In the genomic region with DNA sequence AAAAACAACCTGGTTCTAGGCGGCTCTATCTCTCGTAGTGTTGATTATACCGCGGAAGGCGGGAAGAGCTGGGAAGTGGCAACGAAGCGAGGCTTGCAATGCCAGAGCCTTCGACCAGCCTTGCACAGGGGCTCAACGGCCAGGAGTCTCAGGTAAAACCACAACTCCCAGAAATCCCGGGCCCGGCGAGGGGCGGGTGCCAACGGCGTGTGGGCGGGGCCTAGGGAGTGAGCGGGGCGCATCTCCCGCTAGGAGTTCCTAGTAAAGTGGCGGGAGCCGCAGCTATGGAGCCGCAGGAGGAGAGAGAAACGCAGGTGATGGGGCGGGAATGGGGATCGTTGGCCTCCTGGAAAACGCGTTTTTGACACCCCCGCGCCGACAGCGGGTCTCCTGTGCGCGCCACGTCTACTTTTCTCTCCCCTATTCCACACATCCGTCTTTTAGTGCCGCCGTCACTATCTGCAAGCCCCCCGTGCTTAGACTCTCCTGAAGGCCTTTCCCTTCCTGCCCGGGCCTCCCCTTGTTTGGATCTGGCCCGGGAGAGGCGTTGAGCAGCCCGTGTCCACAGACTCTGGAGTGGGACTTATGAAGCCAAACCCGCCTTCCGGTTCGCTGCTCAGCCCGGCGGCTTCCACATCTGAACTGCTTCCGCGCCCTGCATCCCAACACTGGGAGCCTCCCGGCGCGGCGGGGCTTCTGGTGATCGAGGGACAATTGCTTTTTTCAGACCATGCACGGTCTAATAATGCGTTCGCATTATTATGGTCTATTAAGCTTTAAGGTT, we compare ENCODE assay signal across 1 cellular context.
TF ChIP-seq lines count a peak whose summit lies in the region.

A gene with protein sequence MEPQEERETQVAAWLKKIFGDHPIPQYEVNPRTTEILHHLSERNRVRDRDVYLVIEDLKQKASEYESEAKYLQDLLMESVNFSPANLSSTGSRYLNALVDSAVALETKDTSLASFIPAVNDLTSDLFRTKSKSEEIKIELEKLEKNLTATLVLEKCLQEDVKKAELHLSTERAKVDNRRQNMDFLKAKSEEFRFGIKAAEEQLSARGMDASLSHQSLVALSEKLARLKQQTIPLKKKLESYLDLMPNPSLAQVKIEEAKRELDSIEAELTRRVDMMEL (plus strand): TSS at position 258 of the 784 bp plus-strand sequence. CDS start 27 bp downstream, at position 285.

TF ChIP-seq in HepG2, 621 proteins besides CTCF, POLR2A, EP300 and RAD21 (continued from another document):
- TF ChIP-seq, protein P1, sequence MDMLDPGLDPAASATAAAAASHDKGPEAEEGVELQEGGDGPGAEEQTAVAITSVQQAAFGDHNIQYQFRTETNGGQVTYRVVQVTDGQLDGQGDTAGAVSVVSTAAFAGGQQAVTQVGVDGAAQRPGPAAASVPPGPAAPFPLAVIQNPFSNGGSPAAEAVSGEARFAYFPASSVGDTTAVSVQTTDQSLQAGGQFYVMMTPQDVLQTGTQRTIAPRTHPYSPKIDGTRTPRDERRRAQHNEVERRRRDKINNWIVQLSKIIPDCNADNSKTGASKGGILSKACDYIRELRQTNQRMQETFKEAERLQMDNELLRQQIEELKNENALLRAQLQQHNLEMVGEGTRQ (IDR thresholded peaks at IDR 0.05; ENCODE audit: low read depth, low read length): no peak
- TF ChIP-seq, protein P1 (CRISPR knock-in tag; IDR thresholded peaks at IDR 0.05; ENCODE audit: borderline replicate concordance): no peak
- TF ChIP-seq ZNF468 (CRISPR knock-in tag; IDR thresholded peaks at IDR 0.05): no peak
- TF ChIP-seq ZNF160 (CRISPR knock-in tag; IDR thresholded peaks at IDR 0.05): peak; percentile 69; the same call in 1 of the 2 replicates
- TF ChIP-seq ZNF510 (CRISPR knock-in tag; IDR thresholded peaks at IDR 0.05; ENCODE audit: low read depth): no peak
- TF ChIP-seq MBD4 (IDR thresholded peaks at IDR 0.05; ENCODE audit: borderline replicate concordance, low read length): no peak
- TF ChIP-seq, protein P2, sequence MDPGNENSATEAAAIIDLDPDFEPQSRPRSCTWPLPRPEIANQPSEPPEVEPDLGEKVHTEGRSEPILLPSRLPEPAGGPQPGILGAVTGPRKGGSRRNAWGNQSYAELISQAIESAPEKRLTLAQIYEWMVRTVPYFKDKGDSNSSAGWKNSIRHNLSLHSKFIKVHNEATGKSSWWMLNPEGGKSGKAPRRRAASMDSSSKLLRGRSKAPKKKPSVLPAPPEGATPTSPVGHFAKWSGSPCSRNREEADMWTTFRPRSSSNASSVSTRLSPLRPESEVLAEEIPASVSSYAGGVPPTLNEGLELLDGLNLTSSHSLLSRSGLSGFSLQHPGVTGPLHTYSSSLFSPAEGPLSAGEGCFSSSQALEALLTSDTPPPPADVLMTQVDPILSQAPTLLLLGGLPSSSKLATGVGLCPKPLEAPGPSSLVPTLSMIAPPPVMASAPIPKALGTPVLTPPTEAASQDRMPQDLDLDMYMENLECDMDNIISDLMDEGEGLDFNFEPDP (CRISPR knock-in tag; conservative IDR thresholded peaks at IDR 0.05): 0 out of 2 replicates have a peak, but pooled peaks have one; percentile 46
- TF ChIP-seq, protein P3, sequence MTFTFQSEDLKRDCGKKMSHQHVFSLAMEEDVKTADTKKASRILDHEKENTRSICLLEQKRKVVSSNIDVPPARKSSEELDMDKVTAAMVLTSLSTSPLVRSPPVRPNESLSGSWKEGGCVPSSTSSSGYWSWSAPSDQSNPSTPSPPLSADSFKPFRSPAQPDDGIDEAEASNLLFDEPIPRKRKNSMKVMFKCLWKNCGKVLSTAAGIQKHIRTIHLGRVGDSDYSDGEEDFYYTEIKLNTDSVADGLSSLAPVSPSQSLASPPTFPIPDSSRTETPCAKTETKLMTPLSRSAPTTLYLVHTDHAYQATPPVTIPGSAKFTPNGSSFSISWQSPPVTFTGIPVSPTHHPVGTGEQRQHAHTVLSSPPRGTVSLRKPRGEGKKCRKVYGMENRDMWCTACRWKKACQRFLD (CRISPR knock-in tag; IDR thresholded peaks at IDR 0.05; ENCODE audit: borderline replicate concordance): no peak
- peak; percentile 67 for TF ChIP-seq KAT8 (CRISPR knock-in tag; IDR thresholded peaks at IDR 0.05)
- no peak for TF ChIP-seq U2AF1 (optimal IDR thresholded peaks at IDR 0.05; ENCODE audit: low read depth, low read length)
- peak; percentile 81 for TF ChIP-seq HCFC1 (IDR thresholded peaks at IDR 0.05; ENCODE audit: low read depth, low read length)
- TF ChIP-seq MIXL1 (CRISPR knock-in tag; IDR thresholded peaks at IDR 0.05): no peak
- no peak for TF ChIP-seq ZC3H4 (CRISPR knock-in tag; IDR thresholded peaks at IDR 0.05; ENCODE audit: borderline replicate concordance)
- TF ChIP-seq ZBTB21 (CRISPR knock-in tag; IDR thresholded peaks at IDR 0.05): no peak
- TF ChIP-seq MEIS2 (CRISPR knock-in tag; IDR thresholded peaks at IDR 0.05): no peak; the same call in 1 of the 2 replicates
- TF ChIP-seq, protein P4, sequence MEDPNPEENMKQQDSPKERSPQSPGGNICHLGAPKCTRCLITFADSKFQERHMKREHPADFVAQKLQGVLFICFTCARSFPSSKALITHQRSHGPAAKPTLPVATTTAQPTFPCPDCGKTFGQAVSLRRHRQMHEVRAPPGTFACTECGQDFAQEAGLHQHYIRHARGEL (CRISPR knock-in tag; IDR thresholded peaks at IDR 0.05): no peak
- TF ChIP-seq SOX13 (IDR thresholded peaks at IDR 0.05): no peak
- TF ChIP-seq SOX13 (CRISPR knock-in tag; conservative IDR thresholded peaks at IDR 0.05 in 1 of 2, IDR thresholded peaks at IDR 0.05 in 1 of 2): 0 out of 4 replicates have a peak, but pooled peaks of 1 of the 2 experiments have one; percentile 9
- no peak for TF ChIP-seq DNMT3B (CRISPR knock-in tag; conservative IDR thresholded peaks at IDR 0.05)
- no peak; the same call in 1 of the 2 replicates for TF ChIP-seq PHF20 (CRISPR knock-in tag; IDR thresholded peaks at IDR 0.05)
- TF ChIP-seq SRSF1 (optimal IDR thresholded peaks at IDR 0.05; ENCODE audit: low read depth, low read length): no peak
- TF ChIP-seq ZNF235 (CRISPR knock-in tag; IDR thresholded peaks at IDR 0.05; ENCODE audit: borderline replicate concordance): peak; percentile 76; the same call in 1 of the 2 replicates
- TF ChIP-seq KLF12 (CRISPR knock-in tag; IDR thresholded peaks at IDR 0.05; ENCODE audit: borderline replicate concordance): peak; percentile 81
- no peak for TF ChIP-seq SNAPC2 (CRISPR knock-in tag; IDR thresholded peaks at IDR 0.05)
- 0 out of 2 replicates have a peak, but pooled peaks have one; percentile 42 for TF ChIP-seq GFI1 (CRISPR knock-in tag; IDR thresholded peaks at IDR 0.05; ENCODE audit: borderline replicate concordance)
- TF ChIP-seq SMC3 (IDR thresholded peaks at IDR 0.05; ENCODE audit: low read length): no peak
- peak; percentile 77; the same call in 1 of the 2 replicates for TF ChIP-seq ZNF230 (CRISPR knock-in tag; IDR thresholded peaks at IDR 0.05)
- TF ChIP-seq, protein P5, sequence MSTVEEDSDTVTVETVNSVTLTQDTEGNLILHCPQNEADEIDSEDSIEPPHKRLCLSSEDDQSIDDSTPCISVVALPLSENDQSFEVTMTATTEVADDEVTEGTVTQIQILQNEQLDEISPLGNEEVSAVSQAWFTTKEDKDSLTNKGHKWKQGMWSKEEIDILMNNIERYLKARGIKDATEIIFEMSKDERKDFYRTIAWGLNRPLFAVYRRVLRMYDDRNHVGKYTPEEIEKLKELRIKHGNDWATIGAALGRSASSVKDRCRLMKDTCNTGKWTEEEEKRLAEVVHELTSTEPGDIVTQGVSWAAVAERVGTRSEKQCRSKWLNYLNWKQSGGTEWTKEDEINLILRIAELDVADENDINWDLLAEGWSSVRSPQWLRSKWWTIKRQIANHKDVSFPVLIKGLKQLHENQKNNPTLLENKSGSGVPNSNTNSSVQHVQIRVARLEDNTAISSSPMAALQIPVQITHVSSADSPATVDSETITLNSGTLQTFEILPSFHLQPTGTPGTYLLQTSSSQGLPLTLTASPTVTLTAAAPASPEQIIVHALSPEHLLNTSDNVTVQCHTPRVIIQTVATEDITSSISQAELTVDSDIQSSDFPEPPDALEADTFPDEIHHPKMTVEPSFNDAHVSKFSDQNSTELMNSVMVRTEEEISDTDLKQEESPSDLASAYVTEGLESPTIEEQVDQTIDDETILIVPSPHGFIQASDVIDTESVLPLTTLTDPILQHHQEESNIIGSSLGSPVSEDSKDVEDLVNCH (CRISPR knock-in tag; IDR thresholded peaks at IDR 0.05): no peak
